Comparison of ENCODE assay signal across 1 cellular context in genomic region chr10:78953124-78954008, GRCh38.
A peak's percentile ranks its signal among the peaks of the same experiment; 100 is the strongest.
TF ChIP-seq lines count a peak whose summit lies in the region.

No MANE protein-coding gene starts in this region.

TF ChIP-seq in GM12878, 131 proteins besides CTCF, POLR2A, EP300 and RAD21 (continued from another document):
- TF ChIP-seq, protein P1, sequence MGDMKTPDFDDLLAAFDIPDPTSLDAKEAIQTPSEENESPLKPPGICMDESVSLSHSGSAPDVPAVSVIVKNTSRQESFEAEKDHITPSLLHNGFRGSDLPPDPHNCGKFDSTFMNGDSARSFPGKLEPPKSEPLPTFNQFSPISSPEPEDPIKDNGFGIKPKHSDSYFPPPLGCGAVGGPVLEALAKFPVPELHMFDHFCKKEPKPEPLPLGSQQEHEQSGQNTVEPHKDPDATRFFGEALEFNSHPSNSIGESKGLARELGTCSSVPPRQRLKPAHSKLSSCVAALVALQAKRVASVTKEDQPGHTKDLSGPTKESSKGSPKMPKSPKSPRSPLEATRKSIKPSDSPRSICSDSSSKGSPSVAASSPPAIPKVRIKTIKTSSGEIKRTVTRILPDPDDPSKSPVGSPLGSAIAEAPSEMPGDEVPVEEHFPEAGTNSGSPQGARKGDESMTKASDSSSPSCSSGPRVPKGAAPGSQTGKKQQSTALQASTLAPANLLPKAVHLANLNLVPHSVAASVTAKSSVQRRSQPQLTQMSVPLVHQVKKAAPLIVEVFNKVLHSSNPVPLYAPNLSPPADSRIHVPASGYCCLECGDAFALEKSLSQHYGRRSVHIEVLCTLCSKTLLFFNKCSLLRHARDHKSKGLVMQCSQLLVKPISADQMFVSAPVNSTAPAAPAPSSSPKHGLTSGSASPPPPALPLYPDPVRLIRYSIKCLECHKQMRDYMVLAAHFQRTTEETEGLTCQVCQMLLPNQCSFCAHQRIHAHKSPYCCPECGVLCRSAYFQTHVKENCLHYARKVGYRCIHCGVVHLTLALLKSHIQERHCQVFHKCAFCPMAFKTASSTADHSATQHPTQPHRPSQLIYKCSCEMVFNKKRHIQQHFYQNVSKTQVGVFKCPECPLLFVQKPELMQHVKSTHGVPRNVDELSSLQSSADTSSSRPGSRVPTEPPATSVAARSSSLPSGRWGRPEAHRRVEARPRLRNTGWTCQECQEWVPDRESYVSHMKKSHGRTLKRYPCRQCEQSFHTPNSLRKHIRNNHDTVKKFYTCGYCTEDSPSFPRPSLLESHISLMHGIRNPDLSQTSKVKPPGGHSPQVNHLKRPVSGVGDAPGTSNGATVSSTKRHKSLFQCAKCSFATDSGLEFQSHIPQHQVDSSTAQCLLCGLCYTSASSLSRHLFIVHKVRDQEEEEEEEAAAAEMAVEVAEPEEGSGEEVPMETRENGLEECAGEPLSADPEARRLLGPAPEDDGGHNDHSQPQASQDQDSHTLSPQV (IDR thresholded peaks at IDR 0.05) = no peak
- TF ChIP-seq IKZF1 (conservative IDR thresholded peaks at IDR 0.05) (peak; percentile 51), PBX3 (IDR thresholded peaks at IDR 0.05; ENCODE audit: insufficient replicate concordance, low read depth, low read length) (peak; percentile 90), MEF2B (IDR thresholded peaks at IDR 0.05; ENCODE audit: partially characterized antibody, poor library complexity, severe bottlenecking) (peak; percentile 76), RELA (IDR thresholded peaks at IDR 0.05; ENCODE audit: borderline replicate concordance, partially characterized antibody) (no peak), NR2F1 (conservative IDR thresholded peaks at IDR 0.05) (0 out of 2 replicates have a peak, but pooled peaks have one; percentile 20), RUNX3 (IDR thresholded peaks at IDR 0.05; ENCODE audit: low read length) (peak; percentile 58), IKZF2 (IDR thresholded peaks at IDR 0.05) (peak; percentile 29 to 42; a peak in 2 of 4 replicates)
